In genomic region chr3:127209155-127209839, GRCh38 we compare ENCODE assay signal across 24 cellular contexts. TPM values are rescaled to one million over a fixed set of nuclear protein-coding genes. Genes with fewer than 3 reads are reported as not detected.
DNase-seq lines count a peak whose midpoint lies in the region; ATAC-seq and TF ChIP-seq lines count a peak whose summit lies in the region.
"Had no signal": no experiment of that assay in that cellular context is flagged by ENCODE, and none has a peak within 500 bp of the region (broad histone marks: within the 10 kb centered on the region; RNA-seq: fewer than 3 reads in every experiment).

No MANE protein-coding gene starts in this region.

- no peaks in the 10 kb centered on the region for H3K4me1 Mint-ChIP-seq in activated T-helper 17 cell treated with anti-CD3 and anti-CD28 coated beads, Interleukin-2, amount 50 U/mL, for 72 hours
- H3K4me1 Mint-ChIP-seq: immature natural killer cell had no signal

- no peak overlapping the region for H3K27ac Mint-ChIP-seq in activated T-helper 17 cell treated with anti-CD3 and anti-CD28 coated beads, Interleukin-2, amount 50 U/mL, for 72 hours
- H3K27ac Mint-ChIP-seq: immature natural killer cell had no signal

- no peak overlapping the region for H3K4me3 ChIP-seq in H7 (ENCODE audit: insufficient read depth, low read depth, low read length)
- no peak overlapping the region for H3K4me3 ChIP-seq in colonic mucosa
- H3K4me3 ChIP-seq: A549 had no signal

- peaks cover 3% of the 10 kb centered on the region for H3K9me3 Mint-ChIP-seq in activated T-helper 17 cell treated with anti-CD3 and anti-CD28 coated beads, Interleukin-2, amount 50 U/mL, for 72 hours

- ATAC-seq in activated T-helper 17 cell treated with anti-CD3 and anti-CD28 coated beads, Interleukin-2, amount 50 U/mL, for 72 hours (replicated peaks), result no peak
- ATAC-seq: A549, left ventricle myocardium superior, right cardiac atrium had no signal

- H3K36me3 Mint-ChIP-seq in activated T-helper 17 cell treated with anti-CD3 and anti-CD28 coated beads, Interleukin-2, amount 50 U/mL, for 72 hours (ENCODE audit: low read depth), result no peaks in the 10 kb centered on the region
- H3K36me3 Mint-ChIP-seq: immature natural killer cell had no signal

- peaks cover 15% of the 10 kb centered on the region for H3K27me3 Mint-ChIP-seq in activated T-helper 17 cell treated with anti-CD3 and anti-CD28 coated beads, Interleukin-2, amount 50 U/mL, for 72 hours

- no peak overlapping the region for H3K4me3 Mint-ChIP-seq in activated T-helper 17 cell treated with anti-CD3 and anti-CD28 coated beads, Interleukin-2, amount 50 U/mL, for 72 hours
- H3K4me3 Mint-ChIP-seq: immature natural killer cell had no signal

- no peaks in the 10 kb centered on the region; the same call in 1 of the 2 replicates for H3K27me3 ChIP-seq in H7 (ENCODE audit: control insufficient read depth, insufficient read depth, low read length)
- no peaks in the 10 kb centered on the region for H3K27me3 ChIP-seq in colonic mucosa

- no peaks in the 10 kb centered on the region for H3K9me3 ChIP-seq in colonic mucosa
- H3K9me3 ChIP-seq: A549 had no signal

- no peaks in the 10 kb centered on the region for H3K4me1 ChIP-seq in colonic mucosa
- H3K4me1 ChIP-seq: A549 had no signal

- no peaks in the 10 kb centered on the region for H3K36me3 ChIP-seq in H7 (replicated peaks; ENCODE audit: control insufficient read depth, insufficient read depth, low read length)
- H3K36me3 ChIP-seq in colonic mucosa, result no peaks in the 10 kb centered on the region

- DNase-seq in NCI-H2196 treated with DMSO at 0.1 percent for 48 hours (lab: John Stamatoyannopoulos, UW; ENCODE audit: unreplicated experiment) (peak; percentile 50), NCI-H2196 (lab: John Stamatoyannopoulos, UW; ENCODE audit: unreplicated experiment) (no peak), H7 (peak; percentile 41), colonic mucosa (peak; percentile 13), retina (peak; percentile 53), SIG-M5 (lab: John Stamatoyannopoulos, UW) (no peak)
- DNase-seq in activated T-cell treated with anti-CD3 and anti-CD28 coated beads, Interleukin-2, amount 50 U/mL, for 1 hour, result no peak
- DNase-seq: activated CD8-positive, alpha-beta memory T cell treated with anti-CD3 and anti-CD28 coated beads, Interleukin-2, amount 50 U/mL, for 48 hours; foreskin fibroblast; immature natural killer cell; left ventricle myocardium superior; NCI-H2029; NCI-H526 treated with DMSO at 0.1 percent for 48 hours; occipital lobe; right cardiac atrium; Right ventricle myocardium superior; stimulated activated CD8-positive, alpha-beta memory T cell treated with anti-CD3 and anti-CD28 coated beads, Interleukin-4, amount 100 ng/mL, for 48 hours; T-helper 1 cell had no signal

- no peak for TF ChIP-seq CTCF in colonic mucosa (IDR thresholded peaks at IDR 0.05)

- H3K9ac ChIP-seq in colonic mucosa (ENCODE audit: low read depth in 2 of 2, low read length in 2 of 2), result no peak overlapping the region

- intact Hi-C loops in colonic mucosa (cut with DNase I), result no loop called here

- H3K27ac ChIP-seq in colonic mucosa, result no peak overlapping the region
- H3K27ac ChIP-seq: A549 had no signal

RNA-seq across cellular contexts. Expression of gene PRR23E, which starts 16.4 kb away (rescaled TPM):
- not detected in 2 replicates for total RNA-seq in H7 (2014; rRNA removed; shearing (Covaris generic))
- not detected for total RNA-seq in colonic mucosa
- not detected for total RNA-seq in activated T-helper 17 cell treated with anti-CD3 and anti-CD28 coated beads, Interleukin-2, amount 50 U/mL, for 72 hours
- total RNA-seq: dermis microvascular lymphatic vessel endothelial cell, G401, left ventricle myocardium superior, MCF 10A, occipital lobe, right cardiac atrium, Right ventricle myocardium superior, urinary bladder had no signal

Comparison
In these comparisons a context has a peak if more than half of its experiments do, and no peak if none do; other contexts are left out.
1. DNase-seq: peak in NCI-H2196 treated with DMSO at 0.1 percent for 48 hours (single experiment), H7 (single experiment), colonic mucosa (single experiment) and retina (single experiment); none in NCI-H2196 (single experiment), SIG-M5 (single experiment) and activated T-cell treated with anti-CD3 and anti-CD28 coated beads, Interleukin-2, amount 50 U/mL, for 1 hour (single experiment).